23 cellular contexts compared by ENCODE assay signal in the genomic region with DNA sequence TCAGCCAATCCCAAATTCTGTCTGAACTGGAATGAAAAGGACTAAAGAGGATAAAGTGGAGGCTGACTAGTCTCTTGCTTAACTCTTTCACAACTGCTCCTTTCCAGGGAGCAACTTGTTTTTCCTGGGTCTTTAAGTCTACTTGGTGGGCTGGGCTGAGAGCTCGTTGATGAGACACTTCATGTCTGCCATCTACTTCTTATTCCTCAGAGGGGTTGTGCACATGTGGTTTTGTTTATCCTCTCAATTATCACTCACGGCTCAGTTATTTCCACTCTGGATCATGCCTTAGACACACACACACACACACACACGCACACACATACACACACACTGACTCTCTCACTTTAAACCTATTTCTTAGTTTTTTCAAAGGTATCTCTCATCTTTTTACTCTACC.
"Had no signal": no experiment of that assay in that cellular context is flagged by ENCODE, and none has a peak within 500 bp of the region (broad histone marks: within the 10 kb centered on the region; RNA-seq: fewer than 3 reads in every experiment).

No MANE protein-coding gene starts in this region.

- H3K4me1 Mint-ChIP-seq: activated CD4-positive, alpha-beta T cell treated with anti-CD3 and anti-CD28 coated beads for 36 hours; activated naive CD8-positive, alpha-beta T cell treated with anti-CD3 and anti-CD28 coated beads, Interleukin-2, amount 10 ng/mL, durations not matched to agents 7 days and 5 days; natural killer cell; WTC11 had no signal

- DNase-seq: activated CD4-positive, alpha-beta T cell treated with anti-CD3 and anti-CD28 coated beads for 36 hours; activated CD4-positive, alpha-beta T cell treated with anti-CD3 and anti-CD28 coated beads, Interleukin-2, amount 50 U/mL, for 48 hours; activated naive CD4-positive, alpha-beta T cell treated with Interleukin-2 at 50 U/mL for 16 hours; activated naive CD8-positive, alpha-beta T cell treated with anti-CD3 and anti-CD28 coated beads, Interleukin-2, amount 10 ng/mL, durations not matched to agents 7 days and 5 days; activated T-cell treated with anti-CD3 and anti-CD28 coated beads, Interleukin-2, amount 50 U/mL, for 48 hours; anterior cingulate cortex; body of pancreas; hypothalamus; left ventricle myocardium inferior; natural killer cell; ovary; psoas muscle; spleen; stimulated activated CD4-positive, alpha-beta T cell treated with anti-CD3 and anti-CD28 coated beads, Interleukin-4, amount 100 ng/mL, for 1 hour; stimulated activated naive CD4-positive, alpha-beta T cell; testis; trophoblast cell had no signal

- H3K27ac Mint-ChIP-seq: activated CD4-positive, alpha-beta T cell treated with anti-CD3 and anti-CD28 coated beads for 36 hours; activated naive CD8-positive, alpha-beta T cell treated with anti-CD3 and anti-CD28 coated beads, Interleukin-2, amount 10 ng/mL, durations not matched to agents 7 days and 5 days; mesothelial cell of epicardium; natural killer cell; WTC11 had no signal

- H3K4me3 ChIP-seq: body of pancreas, cardiac muscle cell, left ventricle myocardium inferior, ovary, psoas muscle, right atrium auricular region, spleen, testis, vagina had no signal

- H3K4me1 ChIP-seq: body of pancreas, left ventricle myocardium inferior, psoas muscle, right atrium auricular region, spleen, testis, vagina had no signal

- H3K27ac ChIP-seq: body of pancreas, cardiac muscle cell, left ventricle myocardium inferior, neutrophil, ovary, psoas muscle, right atrium auricular region, spleen, testis, vagina had no signal

- H3K36me3 ChIP-seq: cardiac muscle cell, left ventricle myocardium inferior, neutrophil, ovary, right atrium auricular region, spleen, vagina had no signal

- H3K36me3 Mint-ChIP-seq: activated naive CD8-positive, alpha-beta T cell treated with anti-CD3 and anti-CD28 coated beads, Interleukin-2, amount 10 ng/mL, durations not matched to agents 7 days and 5 days; mesothelial cell of epicardium; natural killer cell; WTC11 had no signal

- H3K9me3 ChIP-seq: body of pancreas, left ventricle myocardium inferior, neutrophil, ovary, psoas muscle, right atrium auricular region, spleen, testis, vagina had no signal

- ATAC-seq: activated CD4-positive, alpha-beta T cell treated with anti-CD3 and anti-CD28 coated beads for 36 hours; body of pancreas; natural killer cell; psoas muscle; WTC11 had no signal

- H3K4me3 Mint-ChIP-seq: activated CD4-positive, alpha-beta T cell treated with anti-CD3 and anti-CD28 coated beads for 36 hours; activated naive CD8-positive, alpha-beta T cell treated with anti-CD3 and anti-CD28 coated beads, Interleukin-2, amount 10 ng/mL, durations not matched to agents 7 days and 5 days; mesothelial cell of epicardium; natural killer cell; WTC11 had no signal

- H3K27me3 Mint-ChIP-seq: activated CD4-positive, alpha-beta T cell treated with anti-CD3 and anti-CD28 coated beads for 36 hours; activated naive CD8-positive, alpha-beta T cell treated with anti-CD3 and anti-CD28 coated beads, Interleukin-2, amount 10 ng/mL, durations not matched to agents 7 days and 5 days had no signal

- H3K27me3 ChIP-seq: body of pancreas, cardiac muscle cell, neutrophil, ovary, right atrium auricular region, spleen, testis, vagina had no signal

- H3K9me3 Mint-ChIP-seq: activated naive CD8-positive, alpha-beta T cell treated with anti-CD3 and anti-CD28 coated beads, Interleukin-2, amount 10 ng/mL, durations not matched to agents 7 days and 5 days; WTC11 had no signal
